In the genomic region with DNA sequence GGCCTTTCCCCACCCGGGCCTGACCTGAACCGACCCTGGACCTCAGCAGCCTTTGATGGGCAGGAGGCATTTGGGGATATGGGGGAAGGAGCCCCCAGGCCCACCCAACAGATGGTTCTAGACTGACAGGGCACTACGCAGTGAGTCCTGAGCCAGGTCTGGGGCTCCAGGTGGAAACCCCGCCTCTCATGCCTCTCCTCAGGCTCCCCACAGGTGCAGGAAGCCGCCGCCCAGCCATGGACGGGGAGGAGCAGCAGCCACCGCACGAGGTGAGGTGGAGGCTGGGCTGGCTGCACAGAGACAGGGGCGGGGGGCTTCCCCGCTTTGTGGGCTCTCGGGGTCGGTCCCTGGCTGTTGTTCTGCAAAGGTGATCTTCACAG, we compare ENCODE assay signal across 12 cellular contexts. TPM values are rescaled to one million over a fixed set of nuclear protein-coding genes. Genes with fewer than 3 reads are reported as not detected.
DNase-seq lines count a peak whose midpoint lies in the region; ATAC-seq and TF ChIP-seq lines count a peak whose summit lies in the region.
"Had no signal": no experiment of that assay in that cellular context is flagged by ENCODE, and none has a peak within 500 bp of the region (broad histone marks: within the 10 kb centered on the region; RNA-seq: fewer than 3 reads in every experiment).

No MANE protein-coding gene starts in this region.

- H3K27me3 ChIP-seq in SK-N-SH (ENCODE audit: insufficient read depth) (no peaks in the 10 kb centered on the region), suprapubic skin (no peaks in the 10 kb centered on the region)
- H3K27me3 ChIP-seq: SJCRH30 had no signal

- H3K36me3 ChIP-seq in SK-N-SH (replicated peaks in 1 of 2; ENCODE audit: control insufficient read depth in 1 of 2, insufficient read depth in 2 of 2, low read length in 1 of 2) (peaks cover 0 to 40% of the 10 kb centered on the region in 2 experiments), suprapubic skin (peaks cover 32% of the 10 kb centered on the region)

- no peaks in the 10 kb centered on the region for H3F3A ChIP-seq in SK-N-SH (replicated peaks; ENCODE audit: insufficient read depth)

- 0 out of 2 replicates have a peak, but pooled peaks cover 23% of the 10 kb centered on the region for H4K20me1 ChIP-seq in SK-N-SH (ENCODE audit: insufficient read depth)

- no peak for TF ChIP-seq CTCF in SK-N-SH (IDR thresholded peaks at IDR 0.05)
- no peak for TF ChIP-seq CTCF in suprapubic skin (IDR thresholded peaks at IDR 0.05)

- H3K4me3 ChIP-seq in SK-N-SH (ENCODE audit: low read depth in 2 of 2, low read length in 1 of 2) (no peak overlapping the region), suprapubic skin (no peak overlapping the region)
- H3K4me3 ChIP-seq: SJCRH30 had no signal

- CTCF ChIA-PET in activated CD4-positive, alpha-beta memory T cell treated with anti-CD3 and anti-CD28 coated beads, Interleukin-2, amount 10 ng/mL, durations not matched to agents 7 days and 5 days (lab: Charles Lee) = interaction anchor here (2.0 kb wide), 1 partner anchor 14 kb away, joined by 9 read pairs; no protein-coding TSS in a partner anchor
- CTCF ChIA-PET in SK-N-SH (lab: Yijun Ruan, JAX) = interaction anchor here (3.8 kb wide), 1 partner anchor 13 kb away, joined by 13 read pairs; no protein-coding TSS in a partner anchor

- no peak for TF ChIP-seq EP300 in SK-N-SH (IDR thresholded peaks at IDR 0.05; ENCODE audit: borderline replicate concordance in 1 of 2, low read depth in 1 of 2, low read length in 1 of 2)
- TF ChIP-seq EP300 in suprapubic skin (IDR thresholded peaks at IDR 0.05) = no peak

- H3K4me1 ChIP-seq in SK-N-SH (ENCODE audit: control insufficient read depth in 1 of 2, insufficient read depth in 2 of 2, low read depth in 1 of 2, low read length in 1 of 2) (peaks cover 4 to 33% of the 10 kb centered on the region in 2 experiments; a peak in 1 of 4 replicates), suprapubic skin (peaks cover 44% of the 10 kb centered on the region)
- H3K4me1 ChIP-seq: SJCRH30 had no signal

- H3K27ac ChIP-seq in SK-N-SH (ENCODE audit: low read depth in 2 of 2, low read length in 1 of 2) = no peak overlapping the region; a peak in 1 of 4 replicates
- H3K27ac ChIP-seq in suprapubic skin = no peak overlapping the region
- H3K27ac ChIP-seq: SJCRH30 had no signal

- H3K36me3 Mint-ChIP-seq in activated CD4-positive, alpha-beta memory T cell treated with anti-CD3 and anti-CD28 coated beads, Interleukin-2, amount 10 ng/mL, durations not matched to agents 7 days and 5 days (ENCODE audit: low read depth) = peaks cover 37% of the 10 kb centered on the region
- peaks cover 69% of the 10 kb centered on the region for H3K36me3 Mint-ChIP-seq in effector memory CD8-positive, alpha-beta T cell (ENCODE audit: insufficient read depth)
- H3K36me3 Mint-ChIP-seq: mesothelial cell of epicardium had no signal

- peak; percentile 31 to 69 (median 52) for DNase-seq in stimulated activated naive CD4-positive, alpha-beta T cell (lab: John Stamatoyannopoulos, UW)
- no peak for DNase-seq in stimulated activated naive CD4-positive, alpha-beta T cell treated with Interleukin-2 at 50 U/mL for 16 hours (lab: John Stamatoyannopoulos, UW)
- DNase-seq in activated CD4-positive, alpha-beta memory T cell treated with anti-CD3 and anti-CD28 coated beads, Interleukin-2, amount 10 ng/mL, durations not matched to agents 7 days and 5 days = peak; percentile 50
- peak in 1 of 3 experiments; percentile 33 for DNase-seq in effector memory CD8-positive, alpha-beta T cell
- DNase-seq in SK-N-SH (no peak), cerebellum (ENCODE audit: low spot score) (no peak), HT-29 (ENCODE audit: low spot score) (no peak), suprapubic skin (ENCODE audit: low spot score in 2 of 2) (no peak)
- DNase-seq: hippocampal formation; SJCRH30; stimulated activated CD8-positive, alpha-beta memory T cell treated with anti-CD3 and anti-CD28 coated beads, Interleukin-4, amount 100 ng/mL, for 48 hours had no signal

- POLR2A ChIA-PET in activated CD4-positive, alpha-beta memory T cell treated with anti-CD3 and anti-CD28 coated beads, Interleukin-2, amount 10 ng/mL, durations not matched to agents 7 days and 5 days (lab: Charles Lee) = interaction anchor here (1.3 to 3.6 kb wide), 3 partner anchors 9 to 333 kb away, joined by 3 to 26 read pairs (median 15); a partner anchor contains a TSS
- POLR2A ChIA-PET in SK-N-SH (lab: Yijun Ruan, JAX) = interaction anchor here (0.6 kb wide), 1 partner anchor 137 kb away, joined by 7 read pairs; no protein-coding TSS in a partner anchor

- H3K79me2 ChIP-seq in SK-N-SH (ENCODE audit: insufficient read depth) = peaks cover 50% of the 10 kb centered on the region

- no peak for TF ChIP-seq RAD21 in SK-N-SH (IDR thresholded peaks at IDR 0.05; ENCODE audit: low read length)

- H3K9ac ChIP-seq in SK-N-SH = no peak overlapping the region

- TF ChIP-seq POLR2A in suprapubic skin (IDR thresholded peaks at IDR 0.05) = no peak

- peak overlapping the region; percentile 79 for H3K4me3 Mint-ChIP-seq in activated CD4-positive, alpha-beta memory T cell treated with anti-CD3 and anti-CD28 coated beads, Interleukin-2, amount 10 ng/mL, durations not matched to agents 7 days and 5 days
- H3K4me3 Mint-ChIP-seq in effector memory CD8-positive, alpha-beta T cell = peak overlapping the region; percentile 59 to 91
- H3K4me3 Mint-ChIP-seq: mesothelial cell of epicardium had no signal

- H3K27me3 Mint-ChIP-seq in activated CD4-positive, alpha-beta memory T cell treated with anti-CD3 and anti-CD28 coated beads, Interleukin-2, amount 10 ng/mL, durations not matched to agents 7 days and 5 days = no peaks in the 10 kb centered on the region
- H3K27me3 Mint-ChIP-seq in effector memory CD8-positive, alpha-beta T cell = no peaks in the 10 kb centered on the region

- 80% methylated on average over 1 of the region's 13 CpGs for WGBS in SK-N-SH (ENCODE audit: low lambda C conversion rate)
- 74% methylated on average over 10 of the region's 13 CpGs for WGBS in suprapubic skin

- H3K9me3 ChIP-seq in SK-N-SH (no peaks in the 10 kb centered on the region), suprapubic skin (no peaks in the 10 kb centered on the region)
- H3K9me3 ChIP-seq: SJCRH30 had no signal

- peaks cover 46% of the 10 kb centered on the region for H3K4me1 Mint-ChIP-seq in activated CD4-positive, alpha-beta memory T cell treated with anti-CD3 and anti-CD28 coated beads, Interleukin-2, amount 10 ng/mL, durations not matched to agents 7 days and 5 days
- H3K4me1 Mint-ChIP-seq in effector memory CD8-positive, alpha-beta T cell (ENCODE audit: low read depth in 2 of 2) = peaks cover 26 to 34% of the 10 kb centered on the region in 2 donors

- ATAC-seq in effector memory CD8-positive, alpha-beta T cell (replicated peaks) = no peak

- no peaks in the 10 kb centered on the region for H3K9me2 ChIP-seq in SK-N-SH

- no peaks in the 10 kb centered on the region for H3K9me3 Mint-ChIP-seq in activated CD4-positive, alpha-beta memory T cell treated with anti-CD3 and anti-CD28 coated beads, Interleukin-2, amount 10 ng/mL, durations not matched to agents 7 days and 5 days
- H3K9me3 Mint-ChIP-seq in effector memory CD8-positive, alpha-beta T cell = no peaks in the 10 kb centered on the region
- H3K9me3 Mint-ChIP-seq: mesothelial cell of epicardium had no signal

- no peak overlapping the region for H3K4me2 ChIP-seq in SK-N-SH

- H2AFZ ChIP-seq in SK-N-SH (ENCODE audit: low read depth) = no peak overlapping the region

- peak overlapping the region; percentile 95 for H3K27ac Mint-ChIP-seq in activated CD4-positive, alpha-beta memory T cell treated with anti-CD3 and anti-CD28 coated beads, Interleukin-2, amount 10 ng/mL, durations not matched to agents 7 days and 5 days
- peak overlapping the region; percentile 98 to 100 for H3K27ac Mint-ChIP-seq in effector memory CD8-positive, alpha-beta T cell
- H3K27ac Mint-ChIP-seq: mesothelial cell of epicardium had no signal

RNA-seq across cellular contexts. Expression of a gene that starts 7.1 kb away (rescaled TPM):
- 100 to 1,000 TPM; 136 to 138 TPM for total RNA-seq in activated CD4-positive, alpha-beta memory T cell treated with anti-CD3 and anti-CD28 coated beads, Interleukin-2, amount 10 ng/mL, durations not matched to agents 7 days and 5 days
- polyA plus RNA-seq in SK-N-SH (2012; rRNA removed) = 36.7 and 50.6 TPM in 2 replicates
- 16.1 and 28.8 TPM in 2 replicates for polyA plus RNA-seq in SK-N-SH (2012; cell fraction: cytosol; rRNA removed)
- polyA plus RNA-seq in SK-N-SH (2012; cell fraction: nucleus; rRNA removed) = 246 and 320 TPM in 2 replicates
- 5.7 TPM for total RNA-seq in cerebellum
- total RNA-seq in HT-29 (2014; rRNA removed; shearing (Covaris generic)) = 75.2 and 82.3 TPM in 2 replicates
- 10 to 100 TPM; 35.7 to 78.2 (median 39.1) TPM for total RNA-seq in suprapubic skin

RNA-seq across cellular contexts. Expression of a gene that starts 8.0 kb away (rescaled TPM):
- 10 to 100 TPM; 21.5 TPM for total RNA-seq in activated CD4-positive, alpha-beta memory T cell treated with anti-CD3 and anti-CD28 coated beads, Interleukin-2, amount 10 ng/mL, durations not matched to agents 7 days and 5 days
- polyA plus RNA-seq in SK-N-SH (2012; rRNA removed) = 23.3 and 26.7 TPM in 2 replicates
- polyA plus RNA-seq in SK-N-SH (2012; cell fraction: cytosol; rRNA removed) = 6.7 and 11.5 TPM in 2 replicates
- polyA plus RNA-seq in SK-N-SH (2012; cell fraction: nucleus; rRNA removed) = 121 and 176 TPM in 2 replicates
- total RNA-seq in cerebellum (10.0 TPM), suprapubic skin (10 to 100 TPM; 27.4 to 66.1 (median 36.1) TPM)
- 65.3 and 79.4 TPM in 2 replicates for total RNA-seq in HT-29 (2014; rRNA removed; shearing (Covaris generic))

RNA-seq across cellular contexts. Expression of a gene that starts 22.3 kb away (rescaled TPM):
- under 1 TPM; 0.83 to 0.88 TPM for total RNA-seq in activated CD4-positive, alpha-beta memory T cell treated with anti-CD3 and anti-CD28 coated beads, Interleukin-2, amount 10 ng/mL, durations not matched to agents 7 days and 5 days
- 1.3 and 2.4 TPM in 2 replicates for polyA plus RNA-seq in SK-N-SH (2012; rRNA removed)
- 1.5 and 2.4 TPM in 2 replicates for polyA plus RNA-seq in SK-N-SH (2012; cell fraction: cytosol; rRNA removed)
- polyA plus RNA-seq in SK-N-SH (2012; cell fraction: nucleus; rRNA removed) = 7.8 and 11.2 TPM in 2 replicates
- total RNA-seq in cerebellum (2.7 TPM), suprapubic skin (1 to 10 TPM; 1.2 to 2.8 (median 2.2) TPM)
- 1.1 and 1.4 TPM in 2 replicates for total RNA-seq in HT-29 (2014; rRNA removed; shearing (Covaris generic))
- total RNA-seq: SJCRH30 had no signal

RNA-seq across cellular contexts. Expression of a gene that starts 52.0 kb away (rescaled TPM):
- 10 to 100 TPM; 50.6 to 53.9 TPM for total RNA-seq in activated CD4-positive, alpha-beta memory T cell treated with anti-CD3 and anti-CD28 coated beads, Interleukin-2, amount 10 ng/mL, durations not matched to agents 7 days and 5 days
- 40.4 and 42.8 TPM in 2 replicates for polyA plus RNA-seq in SK-N-SH (2012; rRNA removed)
- 4.9 and 9.1 TPM in 2 replicates for polyA plus RNA-seq in SK-N-SH (2012; cell fraction: cytosol; rRNA removed)
- 290 and 343 TPM in 2 replicates for polyA plus RNA-seq in SK-N-SH (2012; cell fraction: nucleus; rRNA removed)
- total RNA-seq in cerebellum (41.3 TPM), suprapubic skin (100 to 1,000 TPM in 1 of 4 donors, 10 to 100 TPM in 3; 43.0 to 113 (median 69.7) TPM)
- 30.8 and 32.2 TPM in 2 replicates for total RNA-seq in HT-29 (2014; rRNA removed; shearing (Covaris generic))

RNA-seq across cellular contexts. Expression of a gene that starts 58.2 kb away (rescaled TPM):
- total RNA-seq in activated CD4-positive, alpha-beta memory T cell treated with anti-CD3 and anti-CD28 coated beads, Interleukin-2, amount 10 ng/mL, durations not matched to agents 7 days and 5 days = 10 to 100 TPM; 83.7 to 90.0 TPM
- polyA plus RNA-seq in SK-N-SH (2012; rRNA removed) = 51.9 and 55.1 TPM in 2 replicates
- 6.6 and 12.2 TPM in 2 replicates for polyA plus RNA-seq in SK-N-SH (2012; cell fraction: cytosol; rRNA removed)
- polyA plus RNA-seq in SK-N-SH (2012; cell fraction: nucleus; rRNA removed) = 513 and 740 TPM in 2 replicates
- total RNA-seq in cerebellum = 12.9 TPM
- 62.6 and 63.3 TPM in 2 replicates for total RNA-seq in HT-29 (2014; rRNA removed; shearing (Covaris generic))
- 10 to 100 TPM; 43.1 to 93.7 (median 56.2) TPM for total RNA-seq in suprapubic skin

Comparison
In these comparisons a context has a peak if more than half of its experiments do, and no peak if none do; other contexts are left out.
1. DNase-seq: peak in stimulated activated naive CD4-positive, alpha-beta T cell (6 of 6) and activated CD4-positive, alpha-beta memory T cell treated with anti-CD3 and anti-CD28 coated beads, Interleukin-2, amount 10 ng/mL, durations not matched to agents 7 days and 5 days (single experiment); none in stimulated activated naive CD4-positive, alpha-beta T cell treated with Interleukin-2 at 50 U/mL for 16 hours (single experiment), SK-N-SH (single experiment), cerebellum (single experiment), HT-29 (single experiment) and suprapubic skin (0 of 2).